Comparison of ENCODE assay signal across 12 cellular contexts in genomic region chr4:8747896-8748575, GRCh38.
"Had no signal": no experiment of that assay in that cellular context is flagged by ENCODE, and none has a peak within 500 bp of the region (broad histone marks: within the 10 kb centered on the region; RNA-seq: fewer than 3 reads in every experiment).

No MANE protein-coding gene starts in this region.

- H3K4me3 ChIP-seq: heart left ventricle had no signal

- H3K27ac ChIP-seq: heart left ventricle, neutrophil, testis had no signal

- H3K36me3 Mint-ChIP-seq: mesothelial cell of epicardium had no signal

- H3K27me3 ChIP-seq: testis had no signal

- H3K27me3 Mint-ChIP-seq: stimulated activated naive CD8-positive, alpha-beta T cell treated with anti-CD3 and anti-CD28 coated beads, Interleukin-15, Interleukin-2, amounts not matched to agents 100 ng/mL and 50 ng/mL, for 24 hours had no signal

- H3K4me3 Mint-ChIP-seq: activated naive CD4-positive, alpha-beta T cell treated with anti-CD3 and anti-CD28 coated beads for 36 hours; mesothelial cell of epicardium; stimulated activated naive CD8-positive, alpha-beta T cell treated with anti-CD3 and anti-CD28 coated beads, Interleukin-15, Interleukin-2, amounts not matched to agents 100 ng/mL and 50 ng/mL, for 24 hours had no signal

- ATAC-seq: heart left ventricle had no signal

- DNase-seq: activated CD4-positive, alpha-beta T cell treated with anti-CD3 and anti-CD28 coated beads, Interleukin-2, amount 50 U/mL, for 1 hour; activated naive CD4-positive, alpha-beta T cell treated with anti-CD3 and anti-CD28 coated beads for 36 hours; caudate nucleus; cortex of kidney; effector CD8-positive, alpha-beta T cell; stimulated activated CD4-positive, alpha-beta T cell treated with anti-CD3 and anti-CD28 coated beads, Interleukin-4, amount 100 ng/mL, for 24 hours; testis had no signal

- H3K36me3 ChIP-seq: heart left ventricle, neutrophil had no signal

- H3K4me1 ChIP-seq: heart left ventricle, testis had no signal

- H3K4me1 Mint-ChIP-seq: mesothelial cell of epicardium had no signal

- H3K9me3 Mint-ChIP-seq: activated naive CD4-positive, alpha-beta T cell treated with anti-CD3 and anti-CD28 coated beads for 36 hours had no signal

- H3K9me3 ChIP-seq: neutrophil, testis had no signal

- H3K27ac Mint-ChIP-seq: activated naive CD4-positive, alpha-beta T cell treated with anti-CD3 and anti-CD28 coated beads for 36 hours; mesothelial cell of epicardium; progenitor cell of endocrine pancreas; stimulated activated naive CD8-positive, alpha-beta T cell treated with anti-CD3 and anti-CD28 coated beads, Interleukin-15, Interleukin-2, amounts not matched to agents 100 ng/mL and 50 ng/mL, for 24 hours had no signal
